ENCODE assay signal across 8 cellular contexts in genomic region chr15:67520276-67520975, GRCh38. TPM values are rescaled to one million over a fixed set of nuclear protein-coding genes. Genes with fewer than 3 reads are reported as not detected.
DNase-seq lines count a peak whose midpoint lies in the region; ATAC-seq and TF ChIP-seq lines count a peak whose summit lies in the region.

No MANE protein-coding gene starts in this region.

- peak overlapping the region; percentile 94 for H3K27ac Mint-ChIP-seq in activated CD8-positive, alpha-beta T cell treated with anti-CD3 and anti-CD28 coated beads for 36 hours

- ATAC-seq in GM21723 (IDR thresholded peaks at IDR 0.05; ENCODE audit: unreplicated experiment), result peak; percentile 12
- ATAC-seq in activated CD8-positive, alpha-beta T cell treated with anti-CD3 and anti-CD28 coated beads for 36 hours, result no peak

- H3K4me3 Mint-ChIP-seq in activated CD8-positive, alpha-beta T cell treated with anti-CD3 and anti-CD28 coated beads for 36 hours, result peak overlapping the region; percentile 96

- H3K36me3 Mint-ChIP-seq in activated CD8-positive, alpha-beta T cell treated with anti-CD3 and anti-CD28 coated beads for 36 hours (ENCODE audit: low read depth), result peaks cover 6% of the 10 kb centered on the region

- no peaks in the 10 kb centered on the region for H3K9me3 Mint-ChIP-seq in activated CD8-positive, alpha-beta T cell treated with anti-CD3 and anti-CD28 coated beads for 36 hours

- H3K4me1 Mint-ChIP-seq in activated CD8-positive, alpha-beta T cell treated with anti-CD3 and anti-CD28 coated beads for 36 hours (ENCODE audit: low read depth), result peaks cover 25% of the 10 kb centered on the region

- TF ChIP-seq CTCF in activated CD8-positive, alpha-beta T cell treated with anti-CD3 and anti-CD28 coated beads for 36 hours (IDR thresholded peaks at IDR 0.05), result no peak

- H3K4me3 ChIP-seq in skeletal muscle cell (ENCODE audit: low read depth, low read length), result peak overlapping the region; percentile 88

- CTCF ChIA-PET in activated CD8-positive, alpha-beta T cell treated with anti-CD3 and anti-CD28 coated beads for 36 hours (lab: Charles Lee), result interaction anchor here (1.3 kb wide), 1 partner anchor 317 kb away, joined by 3 read pairs; no protein-coding TSS in a partner anchor

- intact Hi-C loops in activated CD8-positive, alpha-beta T cell treated with anti-CD3 and anti-CD28 coated beads for 36 hours (cut with micrococcal nuclease), result loop anchor here (10.0 kb wide), 1 partner anchor 314 kb away; no protein-coding TSS in a partner anchor

- POLR2A ChIA-PET in activated CD8-positive, alpha-beta T cell treated with anti-CD3 and anti-CD28 coated beads for 36 hours (lab: Charles Lee), result interaction anchor here (0.7 to 1.8 kb wide), 2 partner anchors 13 to 22 kb away, joined by 3 to 5 read pairs; partner anchors contain the start of gene MAP2K5

- peak; percentile 16 for DNase-seq in AG08396 (ENCODE audit: low spot score)
- DNase-seq in activated CD8-positive, alpha-beta T cell treated with anti-CD3 and anti-CD28 coated beads for 36 hours, result no peak
- DNase-seq in hepatic stellate cell (ENCODE audit: low spot score), result peak; percentile 12
- no peak for DNase-seq in skeletal muscle cell (ENCODE audit: low read depth)
- DNase-seq in HuH-7 (ENCODE audit: low spot score), result no peak
- no peak for DNase-seq in NCI-H128 (lab: John Stamatoyannopoulos, UW; ENCODE audit: unreplicated experiment)
- DNase-seq in NCI-H524 (lab: John Stamatoyannopoulos, UW), result no peak

- no peaks in the 10 kb centered on the region for H3K27me3 Mint-ChIP-seq in activated CD8-positive, alpha-beta T cell treated with anti-CD3 and anti-CD28 coated beads for 36 hours

RNA-seq across cellular contexts. Expression of gene C15orf61, which starts 0.5 kb away (rescaled TPM):
- total RNA-seq in activated CD8-positive, alpha-beta T cell treated with anti-CD3 and anti-CD28 coated beads for 36 hours, result 1 to 10 TPM; 7.5 to 7.8 TPM

RNA-seq across cellular contexts. Expression of gene MAP2K5, which starts 22.1 kb away (rescaled TPM):
- total RNA-seq in activated CD8-positive, alpha-beta T cell treated with anti-CD3 and anti-CD28 coated beads for 36 hours, result 10 to 100 TPM; 19.0 to 21.1 TPM

Comparison
In these comparisons a context has a peak if more than half of its experiments do, and no peak if none do; other contexts are left out.
1. DNase-seq: peak in AG08396 (single experiment) and hepatic stellate cell (single experiment); none in activated CD8-positive, alpha-beta T cell treated with anti-CD3 and anti-CD28 coated beads for 36 hours (single experiment), skeletal muscle cell (single experiment), HuH-7 (single experiment), NCI-H128 (single experiment) and NCI-H524 (0 of 2).